19 cellular contexts compared by ENCODE assay signal in genomic region chr5:67030289-67031069, GRCh38.
DNase-seq lines count a peak whose midpoint lies in the region; ATAC-seq and TF ChIP-seq lines count a peak whose summit lies in the region.
"Had no signal": no experiment of that assay in that cellular context is flagged by ENCODE, and none has a peak within 500 bp of the region (broad histone marks: within the 10 kb centered on the region; RNA-seq: fewer than 3 reads in every experiment).

No MANE protein-coding gene starts in this region.

- no peak overlapping the region for H2AFZ ChIP-seq in IMR-90 (replicated peaks; ENCODE audit: low read length, poor library complexity)

- H3K36me3 ChIP-seq in IMR-90 (ENCODE audit: control insufficient read depth, insufficient read depth, low read length) (no peaks in the 10 kb centered on the region; the same call in 1 of the 2 replicates), gastrocnemius medialis (no peaks in the 10 kb centered on the region)

- no peak overlapping the region for H4K5ac ChIP-seq in IMR-90 (ENCODE audit: low read depth, low read length)

- no peak overlapping the region for H3K27ac ChIP-seq in IMR-90 (ENCODE audit: insufficient read depth, low read length)
- peak overlapping the region; percentile 5 for H3K27ac ChIP-seq in epithelial cell of prostate
- H3K27ac ChIP-seq in gastrocnemius medialis = peak overlapping the region; percentile 69 to 75 (median 74)

- TF ChIP-seq CTCF in IMR-90 (conservative IDR thresholded peaks at IDR 0.05; ENCODE audit: low read depth, low read length) (no peak), gastrocnemius medialis (IDR thresholded peaks at IDR 0.05 in 4 of 5, conservative IDR thresholded peaks at IDR 0.05 in 1 of 5) (no peak)

- H3K4me1 ChIP-seq in IMR-90 (ENCODE audit: control insufficient read depth, insufficient read depth, low read length) (peaks cover 11% of the 10 kb centered on the region), gastrocnemius medialis (peaks cover 61% of the 10 kb centered on the region in 2 donors)

- BruUV-seq in IMR-90 (replicated peaks; lab: Mats Ljungman, UMichigan) = no TSS peak

- H3K27me3 ChIP-seq in IMR-90 (ENCODE audit: control insufficient read depth, insufficient read depth, low read length) = no peaks in the 10 kb centered on the region
- H3K27me3 ChIP-seq in gastrocnemius medialis = no peaks in the 10 kb centered on the region

- peaks cover 4% of the 10 kb centered on the region; the same call in 1 of the 2 replicates for H3K9me1 ChIP-seq in IMR-90 (ENCODE audit: insufficient read depth, low read length)

- no peak overlapping the region for H2AK9ac ChIP-seq in IMR-90 (replicated peaks; ENCODE audit: low read depth, low read length, poor library complexity)

- no peak for DNase-seq in activated CD4-positive, CD25-positive, alpha-beta regulatory T cell treated with anti-CD3 and anti-CD28 coated beads, Interleukin-2, amount 50 U/mL, for 72 hours
- DNase-seq in IMR-90 (peak; percentile 27), epithelial cell of prostate (ENCODE audit: low read depth, low spot score) (no peak), gastrocnemius medialis (no peak), SK-N-DZ (ENCODE audit: low spot score) (no peak)
- DNase-seq: 8988T; activated CD4-positive, alpha-beta memory T cell treated with anti-CD3 and anti-CD28 coated beads for 36 hours; activated naive CD4-positive, alpha-beta T cell treated with anti-CD3 and anti-CD28 coated beads, Interleukin-2, amount 50 U/mL, for 16 hours; Caco-2; glutamatergic neuron; kidney glomerular epithelial cell; naive thymus-derived CD8-positive, alpha-beta T cell; NCI-H1436; NCI-H510A; T-helper 2 cell had no signal

- no peak overlapping the region for H3K4me3 ChIP-seq in IMR-90 (ENCODE audit: insufficient read depth, low read depth, low read length)
- H3K4me3 ChIP-seq in gastrocnemius medialis = no peak overlapping the region

- in situ Hi-C loops in IMR-90 (cut with MboI; ENCODE audit: low sequenced_read_pairs) (no loop called here), gastrocnemius medialis (cut with MboI; ENCODE audit: low sequenced_read_pairs in 4 of 4) (no loop called here)

- ATAC-seq in activated CD4-positive, CD25-positive, alpha-beta regulatory T cell treated with anti-CD3 and anti-CD28 coated beads, Interleukin-2, amount 50 U/mL, for 24 hours = peak; percentile 44 to 48
- ATAC-seq in IMR-90 (ENCODE audit: low read depth) (peak; percentile 8; the same call in 1 of the 2 replicates), gastrocnemius medialis (no peak), HG02588 (IDR thresholded peaks at IDR 0.05; ENCODE audit: unreplicated experiment) (no peak), GM19397 (IDR thresholded peaks at IDR 0.05; ENCODE audit: unreplicated experiment) (no peak)
- ATAC-seq: naive thymus-derived CD8-positive, alpha-beta T cell; Panc1 had no signal

- no peak overlapping the region for H3K4ac ChIP-seq in IMR-90 (ENCODE audit: low read depth, low read length)

- TF ChIP-seq POLR2A in IMR-90 (IDR thresholded peaks at IDR 0.05; ENCODE audit: low read depth, low read length) = no peak
- TF ChIP-seq POLR2A in gastrocnemius medialis (IDR thresholded peaks at IDR 0.05) = no peak

- H4K91ac ChIP-seq in IMR-90 (ENCODE audit: insufficient read depth, low read depth, low read length) = no peak overlapping the region

- H3K14ac ChIP-seq in IMR-90 (replicated peaks; ENCODE audit: low read depth, low read length) = no peak overlapping the region

- no peak overlapping the region for H4K8ac ChIP-seq in IMR-90 (ENCODE audit: low read depth in 2 of 2, low read length in 2 of 2)

- peaks cover 3% of the 10 kb centered on the region; the same call in 1 of the 2 replicates for H4K20me1 ChIP-seq in IMR-90 (ENCODE audit: insufficient read depth, low read length)

- H3K9me3 ChIP-seq in IMR-90 (ENCODE audit: control insufficient read depth, insufficient read depth, low read length) = no peaks in the 10 kb centered on the region
- H3K9me3 ChIP-seq in gastrocnemius medialis = no peaks in the 10 kb centered on the region
- H3K9me3 ChIP-seq: Caco-2 had no signal

- no peak overlapping the region for H2BK15ac ChIP-seq in IMR-90 (ENCODE audit: low read depth, low read length)

- H3K23ac ChIP-seq in IMR-90 (ENCODE audit: low read depth, low read length) = no peak overlapping the region

- H3K18ac ChIP-seq in IMR-90 (ENCODE audit: low read depth, low read length) = no peak overlapping the region

- no peak for TF ChIP-seq RAD21 in IMR-90 (IDR thresholded peaks at IDR 0.05; ENCODE audit: low read length)

- H2BK120ac ChIP-seq in IMR-90 (ENCODE audit: low read depth, low read length) = no peak overlapping the region

- H2BK5ac ChIP-seq in IMR-90 (ENCODE audit: low read depth, low read length, poor library complexity, severe bottlenecking) = no peak overlapping the region

- POLR2A ChIA-PET in IMR-90 (lab: Charles Lee; ENCODE audit: unreplicated experiment) = no interaction called here

- H2BK20ac ChIP-seq in IMR-90 (ENCODE audit: low read depth, low read length) = no peak overlapping the region

- peaks cover 24 to 32% of the 10 kb centered on the region in 2 experiments for H3K79me1 ChIP-seq in IMR-90 (ENCODE audit: low read depth in 1 of 2, low read length in 2 of 2)

- CTCF ChIA-PET in IMR-90 (lab: Yijun Ruan, JAX) = interaction anchor here (0.6 to 1.0 kb wide), 2 partner anchors 20 to 1449 kb away, joined by 3 to 4 read pairs; no protein-coding TSS in a partner anchor

- dilution Hi-C loops in IMR-90 (cut with HindIII; ENCODE audit: low sequenced_read_pairs, unreplicated experiment) = no loop called here

- H3K9ac ChIP-seq in IMR-90 (ENCODE audit: low read depth, low read length) = no peak overlapping the region

- H3K4me2 ChIP-seq in IMR-90 (ENCODE audit: low read depth, low read length) = no peak overlapping the region; the same call in 1 of the 2 replicates

- no peak overlapping the region for H2AK5ac ChIP-seq in IMR-90 (ENCODE audit: low read depth, low read length)

- intact Hi-C loops in IMR-90 (cut with micrococcal nuclease) = no loop called here
- intact Hi-C loops in gastrocnemius medialis (cut with DNase I; ENCODE audit: low total_unique reads) = loop anchor here (1.0 kb wide), 1 partner anchor 18 kb away; no protein-coding TSS in a partner anchor

- no CpG with 5 or more reads among the region's 2 CpGs for WGBS in IMR-90 (ENCODE audit: extremely low coverage in 2 of 2, insufficient read length in 1 of 2), 2 experiments

- no peak overlapping the region for H3K56ac ChIP-seq in IMR-90 (ENCODE audit: extremely low read depth, insufficient read depth, low read length)

TF ChIP-seq in IMR-90, 13 proteins besides CTCF, POLR2A, EP300 and RAD21:
- TF ChIP-seq, protein P1, sequence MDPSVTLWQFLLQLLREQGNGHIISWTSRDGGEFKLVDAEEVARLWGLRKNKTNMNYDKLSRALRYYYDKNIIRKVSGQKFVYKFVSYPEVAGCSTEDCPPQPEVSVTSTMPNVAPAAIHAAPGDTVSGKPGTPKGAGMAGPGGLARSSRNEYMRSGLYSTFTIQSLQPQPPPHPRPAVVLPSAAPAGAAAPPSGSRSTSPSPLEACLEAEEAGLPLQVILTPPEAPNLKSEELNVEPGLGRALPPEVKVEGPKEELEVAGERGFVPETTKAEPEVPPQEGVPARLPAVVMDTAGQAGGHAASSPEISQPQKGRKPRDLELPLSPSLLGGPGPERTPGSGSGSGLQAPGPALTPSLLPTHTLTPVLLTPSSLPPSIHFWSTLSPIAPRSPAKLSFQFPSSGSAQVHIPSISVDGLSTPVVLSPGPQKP (IDR thresholded peaks at IDR 0.05; ENCODE audit: borderline replicate concordance, low read depth, low read length) = no peak
- TF ChIP-seq, protein P2, sequence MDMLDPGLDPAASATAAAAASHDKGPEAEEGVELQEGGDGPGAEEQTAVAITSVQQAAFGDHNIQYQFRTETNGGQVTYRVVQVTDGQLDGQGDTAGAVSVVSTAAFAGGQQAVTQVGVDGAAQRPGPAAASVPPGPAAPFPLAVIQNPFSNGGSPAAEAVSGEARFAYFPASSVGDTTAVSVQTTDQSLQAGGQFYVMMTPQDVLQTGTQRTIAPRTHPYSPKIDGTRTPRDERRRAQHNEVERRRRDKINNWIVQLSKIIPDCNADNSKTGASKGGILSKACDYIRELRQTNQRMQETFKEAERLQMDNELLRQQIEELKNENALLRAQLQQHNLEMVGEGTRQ (IDR thresholded peaks at IDR 0.05; ENCODE audit: low read depth, low read length) = no peak
- TF ChIP-seq MAFK (IDR thresholded peaks at IDR 0.05; ENCODE audit: low read depth, low read length) (no peak), SMC3 (IDR thresholded peaks at IDR 0.05; ENCODE audit: low read depth, low read length) (no peak), CHD1 (IDR thresholded peaks at IDR 0.05; ENCODE audit: low read depth, low read length) (no peak), NFE2L2 (IDR thresholded peaks at IDR 0.05; ENCODE audit: low read depth, low read length) (no peak), FOS (IDR thresholded peaks at IDR 0.05; ENCODE audit: low read depth, low read length) (no peak), RFX5 (IDR thresholded peaks at IDR 0.05; ENCODE audit: low read depth, low read length) (no peak), MAZ (IDR thresholded peaks at IDR 0.05; ENCODE audit: borderline replicate concordance, low read depth, low read length) (no peak), RCOR1 (IDR thresholded peaks at IDR 0.05; ENCODE audit: insufficient replicate concordance, low read length) (no peak), CEBPB (IDR thresholded peaks at IDR 0.05; ENCODE audit: low read depth, low read length) (no peak), BHLHE40 (IDR thresholded peaks at IDR 0.05; ENCODE audit: low read depth, low read length) (no peak), MXI1 (IDR thresholded peaks at IDR 0.05; ENCODE audit: borderline replicate concordance, low read depth, low read length) (no peak)

Comparison
In these comparisons a context has a peak if more than half of its experiments do, and no peak if none do; other contexts are left out.
1. ATAC-seq: peak in activated CD4-positive, CD25-positive, alpha-beta regulatory T cell treated with anti-CD3 and anti-CD28 coated beads, Interleukin-2, amount 50 U/mL, for 24 hours (2 of 2) and IMR-90 (single experiment); none in gastrocnemius medialis (0 of 2), HG02588 (single experiment) and GM19397 (single experiment).